Comparison of ENCODE assay signal across 8 cellular contexts in genomic region chr12:118164798-118165486, GRCh38. TPM values are rescaled to one million over a fixed set of nuclear protein-coding genes. Genes with fewer than 3 reads are reported as not detected.
DNase-seq lines count a peak whose midpoint lies in the region; ATAC-seq and TF ChIP-seq lines count a peak whose summit lies in the region.

No MANE protein-coding gene starts in this region.

- H3K27me3 ChIP-seq in MM.1S (replicated peaks; ENCODE audit: insufficient read depth, low read length) (no peaks in the 10 kb centered on the region), lower lobe of right lung (ENCODE audit: low read depth) (no peaks in the 10 kb centered on the region)
- H3K27me3 ChIP-seq in CD8-positive, alpha-beta memory T cell (ENCODE audit: insufficient read depth, low read length, poor library complexity, severe bottlenecking), result no peaks in the 10 kb centered on the region

- peaks cover 2 to 6% (median 6%) of the 10 kb centered on the region in 3 donors for H3K4me1 Mint-ChIP-seq in CD8-positive, alpha-beta memory T cell

- H3K4me1 ChIP-seq in MM.1S (ENCODE audit: low read length) (peaks cover 4% of the 10 kb centered on the region; the same call in 1 of the 2 replicates), lower lobe of right lung (no peaks in the 10 kb centered on the region)
- peaks cover 15% of the 10 kb centered on the region for H3K4me1 ChIP-seq in CD8-positive, alpha-beta memory T cell (ENCODE audit: insufficient read depth, low read length)

- in situ Hi-C loops in astrocyte of the cerebellum (cut with HindIII; ENCODE audit: low sequenced_read_pairs), result no loop called here

- H3K27me3 Mint-ChIP-seq in CD8-positive, alpha-beta memory T cell, result no peaks in the 10 kb centered on the region

- peak; percentile 90 to 95 for ATAC-seq in lower lobe of right lung
- no peak for ATAC-seq in GM19035 (IDR thresholded peaks at IDR 0.05; ENCODE audit: unreplicated experiment)

- no peak overlapping the region for H3K9ac ChIP-seq in MM.1S (ENCODE audit: low read length)

- intact Hi-C loops in lower lobe of right lung (cut with DNase I), result no loop called here

- no peak overlapping the region for H3K4me3 Mint-ChIP-seq in CD8-positive, alpha-beta memory T cell

- H3K27ac ChIP-seq in MM.1S (ENCODE audit: low read length) (no peak overlapping the region), lower lobe of right lung (no peak overlapping the region)
- H3K27ac ChIP-seq in CD8-positive, alpha-beta memory T cell (ENCODE audit: low read depth, low read length), result no peak overlapping the region

- DNase-seq in NOMO-1 treated with DMSO at 0.1 percent for 48 hours (lab: John Stamatoyannopoulos, UW; ENCODE audit: unreplicated experiment) (peak; percentile 4), NOMO-1 treated with dmso at 0.1 percent for 144 hours (lab: John Stamatoyannopoulos, UW; ENCODE audit: unreplicated experiment) (no peak), MM.1S (peak; percentile 30), astrocyte of the cerebellum (ENCODE audit: low read depth) (no peak), lower lobe of right lung (no peak)
- no peak for DNase-seq in CD8-positive, alpha-beta memory T cell
- DNase-seq in effector CD8-positive, alpha-beta T cell (lab: John Stamatoyannopoulos, UW), result no peak

- H2AFZ ChIP-seq in MM.1S (ENCODE audit: low read length), result no peak overlapping the region

- no peak overlapping the region for H3K4me2 ChIP-seq in MM.1S (ENCODE audit: low read depth, low read length)

- H3K27ac Mint-ChIP-seq in CD8-positive, alpha-beta memory T cell, result peak overlapping the region in 1 of 8 donors; percentile 28

- peak; percentile 41 for TF ChIP-seq CTCF in MM.1S (IDR thresholded peaks at IDR 0.05; ENCODE audit: low read length)
- TF ChIP-seq CTCF in astrocyte of the cerebellum (IDR thresholded peaks at IDR 0.05; ENCODE audit: low read depth, low read length, missing control alignments), result peak; percentile 77
- TF ChIP-seq CTCF in lower lobe of right lung (IDR thresholded peaks at IDR 0.05), result peak; percentile 42

- H3K79me2 ChIP-seq in MM.1S (ENCODE audit: low read length), result no peaks in the 10 kb centered on the region

- H4K20me1 ChIP-seq in MM.1S (ENCODE audit: insufficient read depth, low read length), result no peaks in the 10 kb centered on the region

- H3K9me3 ChIP-seq in MM.1S (replicated peaks; ENCODE audit: insufficient read depth, low read length) (no peaks in the 10 kb centered on the region), lower lobe of right lung (no peaks in the 10 kb centered on the region)
- H3K9me3 ChIP-seq in CD8-positive, alpha-beta memory T cell (ENCODE audit: low read length), result no peaks in the 10 kb centered on the region

- H3K4me3 ChIP-seq in MM.1S (ENCODE audit: low read length) (no peak overlapping the region), astrocyte of the cerebellum (ENCODE audit: low read depth, low read length) (no peak overlapping the region), lower lobe of right lung (no peak overlapping the region)
- H3K4me3 ChIP-seq in CD8-positive, alpha-beta memory T cell (ENCODE audit: low read length), result no peak overlapping the region

- H3K36me3 Mint-ChIP-seq in CD8-positive, alpha-beta memory T cell, result peaks cover 10 to 75% (median 17%) of the 10 kb centered on the region in 3 donors

- H3K36me3 ChIP-seq in MM.1S (replicated peaks; ENCODE audit: insufficient read depth, low read length) (no peaks in the 10 kb centered on the region), lower lobe of right lung (peaks cover 67% of the 10 kb centered on the region)
- peaks cover 21% of the 10 kb centered on the region for H3K36me3 ChIP-seq in CD8-positive, alpha-beta memory T cell (ENCODE audit: insufficient read depth, low read length)

- H3K9me2 ChIP-seq in MM.1S (replicated peaks; ENCODE audit: insufficient read depth, low read length), result no peaks in the 10 kb centered on the region

- CTCF ChIA-PET in CD8-positive, alpha-beta memory T cell (lab: Charles Lee), result interaction anchor here (0.7 to 1.4 kb wide), 2 partner anchors 29 to 213 kb away, joined by 3 to 4 read pairs; partner anchors contain the start of gene PEBP1

- 0 out of 2 replicates have a peak, but pooled peaks cover 12% of the 10 kb centered on the region for H3F3A ChIP-seq in MM.1S (ENCODE audit: insufficient read depth, low read length)

- H3K9me3 Mint-ChIP-seq in CD8-positive, alpha-beta memory T cell, result no peaks in the 10 kb centered on the region

- POLR2A ChIA-PET in CD8-positive, alpha-beta memory T cell (lab: Charles Lee), result no interaction called here

RNA-seq across cellular contexts. Expression of gene PEBP1, which starts 29.0 kb away (rescaled TPM):
- total RNA-seq in lower lobe of right lung, result 194 TPM
- total RNA-seq in CD8-positive, alpha-beta memory T cell, result 100 to 1,000 TPM; 140 to 142 TPM
- polyA plus RNA-seq in CD8-positive, alpha-beta memory T cell, result 317 TPM

Comparison
In these comparisons a context has a peak if more than half of its experiments do, and no peak if none do; other contexts are left out.
1. DNase-seq: peak in NOMO-1 treated with DMSO at 0.1 percent for 48 hours (single experiment) and MM.1S (single experiment); none in NOMO-1 treated with dmso at 0.1 percent for 144 hours (single experiment), astrocyte of the cerebellum (single experiment), lower lobe of right lung (single experiment), CD8-positive, alpha-beta memory T cell (0 of 5) and effector CD8-positive, alpha-beta T cell (single experiment).
2. Peak in every context shown above with its lines, with median percentiles within 50 percentile points of each other: CTCF ChIP-seq.